28 cellular contexts compared by ENCODE assay signal in genomic region chr4:95219109-95219508, GRCh38.
DNase-seq lines count a peak whose midpoint lies in the region; ATAC-seq and TF ChIP-seq lines count a peak whose summit lies in the region.
"Had no signal": no experiment of that assay in that cellular context is flagged by ENCODE, and none has a peak within 500 bp of the region (broad histone marks: within the 10 kb centered on the region; RNA-seq: fewer than 3 reads in every experiment).

No MANE protein-coding gene starts in this region.

- no peak overlapping the region for H3K4me3 Mint-ChIP-seq in effector memory CD8-positive, alpha-beta T cell
- H3K4me3 Mint-ChIP-seq in natural killer cell treated with Interleukin-12 subunit alpha and Interleukin-12 subunit beta and Interleukin-15 and Interleukin-18, amount 100 ng/mL, for 72 hours = no peak overlapping the region
- H3K4me3 Mint-ChIP-seq: activated CD8-positive, alpha-beta memory T cell treated with anti-CD3 and anti-CD28 coated beads, Interleukin-2, amount 10 ng/mL, durations not matched to agents 7 days and 5 days; activated T-helper 17 cell treated with anti-CD3 and anti-CD28 coated beads, Interleukin-2, amount 50 U/mL, for 72 hours; CD4-positive, CD25-positive, alpha-beta regulatory T cell; stimulated activated naive CD8-positive, alpha-beta T cell treated with anti-CD3 and anti-CD28 coated beads, Interleukin-15, amount 100 ng/mL, for 72 hours had no signal

- H3K4me3 ChIP-seq in choroid plexus epithelial cell (ENCODE audit: low read depth, low read length) = no peak overlapping the region
- peak overlapping the region; percentile 20 for H3K4me3 ChIP-seq in osteoblast (ENCODE audit: insufficient read depth, low read length)
- H3K4me3 ChIP-seq: esophagus squamous epithelium, hepatocyte, lung, ovary, sigmoid colon, upper lobe of left lung had no signal

- no peaks in the 10 kb centered on the region for H3K36me3 ChIP-seq in osteoblast (ENCODE audit: insufficient read depth, low read length)
- H3K36me3 ChIP-seq: esophagus squamous epithelium, ovary, sigmoid colon, upper lobe of left lung had no signal

- peaks cover 20% of the 10 kb centered on the region for H3K4me1 ChIP-seq in osteoblast (ENCODE audit: insufficient read depth, low read length)
- H3K4me1 ChIP-seq: esophagus squamous epithelium, sigmoid colon, upper lobe of left lung had no signal

- H3K9me3 Mint-ChIP-seq in effector memory CD8-positive, alpha-beta T cell = no peaks in the 10 kb centered on the region
- H3K9me3 Mint-ChIP-seq in natural killer cell treated with Interleukin-12 subunit alpha and Interleukin-12 subunit beta and Interleukin-15 and Interleukin-18, amount 100 ng/mL, for 72 hours = no peaks in the 10 kb centered on the region
- H3K9me3 Mint-ChIP-seq: activated T-helper 17 cell treated with anti-CD3 and anti-CD28 coated beads, Interleukin-2, amount 50 U/mL, for 72 hours; CD4-positive, CD25-positive, alpha-beta regulatory T cell; stimulated activated naive CD8-positive, alpha-beta T cell treated with anti-CD3 and anti-CD28 coated beads, Interleukin-15, amount 100 ng/mL, for 72 hours had no signal

- no peaks in the 10 kb centered on the region for H3K9me3 ChIP-seq in osteoblast (ENCODE audit: low read depth, low read length)
- H3K9me3 ChIP-seq: esophagus squamous epithelium, ovary, sigmoid colon, upper lobe of left lung had no signal

- no peak overlapping the region for H3K27ac Mint-ChIP-seq in effector memory CD8-positive, alpha-beta T cell
- H3K27ac Mint-ChIP-seq in natural killer cell treated with Interleukin-12 subunit alpha and Interleukin-12 subunit beta and Interleukin-15 and Interleukin-18, amount 100 ng/mL, for 72 hours = no peak overlapping the region
- H3K27ac Mint-ChIP-seq: activated CD8-positive, alpha-beta memory T cell treated with anti-CD3 and anti-CD28 coated beads, Interleukin-2, amount 10 ng/mL, durations not matched to agents 7 days and 5 days; activated T-helper 17 cell treated with anti-CD3 and anti-CD28 coated beads, Interleukin-2, amount 50 U/mL, for 72 hours; CD4-positive, CD25-positive, alpha-beta regulatory T cell; stimulated activated naive CD8-positive, alpha-beta T cell treated with anti-CD3 and anti-CD28 coated beads, Interleukin-15, amount 100 ng/mL, for 72 hours had no signal

- H3K27me3 Mint-ChIP-seq in effector memory CD8-positive, alpha-beta T cell = no peaks in the 10 kb centered on the region
- H3K27me3 Mint-ChIP-seq in natural killer cell treated with Interleukin-12 subunit alpha and Interleukin-12 subunit beta and Interleukin-15 and Interleukin-18, amount 100 ng/mL, for 72 hours = no peaks in the 10 kb centered on the region
- H3K27me3 Mint-ChIP-seq: activated CD8-positive, alpha-beta memory T cell treated with anti-CD3 and anti-CD28 coated beads, Interleukin-2, amount 10 ng/mL, durations not matched to agents 7 days and 5 days; activated T-helper 17 cell treated with anti-CD3 and anti-CD28 coated beads, Interleukin-2, amount 50 U/mL, for 72 hours; CD4-positive, CD25-positive, alpha-beta regulatory T cell; stimulated activated naive CD8-positive, alpha-beta T cell treated with anti-CD3 and anti-CD28 coated beads, Interleukin-15, amount 100 ng/mL, for 72 hours had no signal

- H3K27me3 ChIP-seq in osteoblast (ENCODE audit: insufficient read depth, low read length) = no peaks in the 10 kb centered on the region
- H3K27me3 ChIP-seq: esophagus squamous epithelium, ovary, sigmoid colon, upper lobe of left lung had no signal

- H3K36me3 Mint-ChIP-seq in effector memory CD8-positive, alpha-beta T cell (ENCODE audit: insufficient read depth) = no peaks in the 10 kb centered on the region
- no peaks in the 10 kb centered on the region for H3K36me3 Mint-ChIP-seq in natural killer cell treated with Interleukin-12 subunit alpha and Interleukin-12 subunit beta and Interleukin-15 and Interleukin-18, amount 100 ng/mL, for 72 hours
- H3K36me3 Mint-ChIP-seq: activated CD8-positive, alpha-beta memory T cell treated with anti-CD3 and anti-CD28 coated beads, Interleukin-2, amount 10 ng/mL, durations not matched to agents 7 days and 5 days; CD4-positive, CD25-positive, alpha-beta regulatory T cell had no signal

- H3K4me1 Mint-ChIP-seq in effector memory CD8-positive, alpha-beta T cell (ENCODE audit: low read depth in 2 of 2) = no peaks in the 10 kb centered on the region
- no peaks in the 10 kb centered on the region for H3K4me1 Mint-ChIP-seq in natural killer cell treated with Interleukin-12 subunit alpha and Interleukin-12 subunit beta and Interleukin-15 and Interleukin-18, amount 100 ng/mL, for 72 hours (ENCODE audit: low read depth in 2 of 2)
- H3K4me1 Mint-ChIP-seq: activated CD8-positive, alpha-beta memory T cell treated with anti-CD3 and anti-CD28 coated beads, Interleukin-2, amount 10 ng/mL, durations not matched to agents 7 days and 5 days; activated T-helper 17 cell treated with anti-CD3 and anti-CD28 coated beads, Interleukin-2, amount 50 U/mL, for 72 hours; CD4-positive, CD25-positive, alpha-beta regulatory T cell; stimulated activated naive CD8-positive, alpha-beta T cell treated with anti-CD3 and anti-CD28 coated beads, Interleukin-15, amount 100 ng/mL, for 72 hours had no signal

- peak overlapping the region; percentile 68 for H3K27ac ChIP-seq in osteoblast (ENCODE audit: low read depth, low read length)
- H3K27ac ChIP-seq: esophagus squamous epithelium, hepatocyte, ovary, sigmoid colon, upper lobe of left lung had no signal

- TF ChIP-seq CTCF in choroid plexus epithelial cell (conservative IDR thresholded peaks at IDR 0.05; ENCODE audit: low read depth, low read length) (no peak), osteoblast (IDR thresholded peaks at IDR 0.05; ENCODE audit: extremely low read depth, low read depth, low read length) (no peak)

- no peaks in the 10 kb centered on the region for H4K20me1 ChIP-seq in osteoblast (ENCODE audit: insufficient read depth, low read length)

- no peak for ATAC-seq in effector memory CD8-positive, alpha-beta T cell (replicated peaks)
- ATAC-seq in natural killer cell treated with Interleukin-12 subunit alpha and Interleukin-12 subunit beta and Interleukin-15 and Interleukin-18, amount 100 ng/mL, for 72 hours = no peak
- ATAC-seq: activated CD8-positive, alpha-beta memory T cell treated with anti-CD3 and anti-CD28 coated beads, Interleukin-2, amount 10 ng/mL, durations not matched to agents 7 days and 5 days; activated T-helper 17 cell treated with anti-CD3 and anti-CD28 coated beads, Interleukin-2, amount 50 U/mL, for 72 hours; stimulated activated naive CD8-positive, alpha-beta T cell treated with anti-CD3 and anti-CD28 coated beads, Interleukin-15, amount 100 ng/mL, for 72 hours had no signal

- DNase-seq in AG08396 (ENCODE audit: low spot score) (peak; percentile 29), M059J (ENCODE audit: low read depth) (peak; percentile 44), choroid plexus epithelial cell (ENCODE audit: low read depth) (peak; percentile 15), osteoblast (ENCODE audit: insufficient read length, low spot score, missing footprints) (peak; percentile 93), NCI-H1105 (lab: John Stamatoyannopoulos, UW) (no peak), NCI-H510A treated with DMSO at 0.1 percent for 48 hours (lab: John Stamatoyannopoulos, UW) (no peak)
- no peak for DNase-seq in effector memory CD8-positive, alpha-beta T cell
- no peak for DNase-seq in natural killer cell treated with Interleukin-12 subunit alpha and Interleukin-12 subunit beta and Interleukin-15 and Interleukin-18, amount 100 ng/mL, for 72 hours (ENCODE audit: low spot score)
- DNase-seq: activated CD4-positive, alpha-beta T cell treated with anti-CD3 and anti-CD28 coated beads for 48 hours; activated CD8-positive, alpha-beta memory T cell treated with anti-CD3 and anti-CD28 coated beads, Interleukin-2, amount 10 ng/mL, durations not matched to agents 7 days and 5 days; CD4-positive, CD25-positive, alpha-beta regulatory T cell; effector memory CD4-positive, alpha-beta T cell; esophagus squamous epithelium; islet precursor cell; Kasumi-1; NCI-H1436; NCI-H2171; NCI-H748 treated with DMSO at 0.1 percent for 48 hours; OCI-M1; ovary; SHP77 treated with DMSO at 0.1 percent for 48 hours; sigmoid colon; stimulated activated naive CD8-positive, alpha-beta T cell treated with anti-CD3 and anti-CD28 coated beads, Interleukin-15, amount 100 ng/mL, for 72 hours; T-helper 1 cell; upper lobe of left lung had no signal

- H3K4me2 ChIP-seq in osteoblast (ENCODE audit: insufficient read depth, low read length) = peak overlapping the region; percentile 71
- H3K4me2 ChIP-seq: hepatocyte had no signal

- H3K79me2 ChIP-seq in osteoblast (ENCODE audit: insufficient read depth, low read length) = no peaks in the 10 kb centered on the region
- H3K79me2 ChIP-seq: hepatocyte had no signal

- peak overlapping the region; percentile 59 for H2AFZ ChIP-seq in osteoblast (ENCODE audit: low read length)
- H2AFZ ChIP-seq: hepatocyte had no signal

Comparison
In these comparisons a context has a peak if more than half of its experiments do, and no peak if none do; other contexts are left out.
1. DNase-seq: peak in AG08396 (single experiment), M059J (single experiment), choroid plexus epithelial cell (single experiment) and osteoblast (single experiment); none in effector memory CD8-positive, alpha-beta T cell (0 of 3), natural killer cell treated with Interleukin-12 subunit alpha and Interleukin-12 subunit beta and Interleukin-15 and Interleukin-18, amount 100 ng/mL, for 72 hours (single experiment), NCI-H1105 (single experiment) and NCI-H510A treated with DMSO at 0.1 percent for 48 hours (single experiment).